Comparison of ENCODE assay signal across 15 cellular contexts in the genomic region with DNA sequence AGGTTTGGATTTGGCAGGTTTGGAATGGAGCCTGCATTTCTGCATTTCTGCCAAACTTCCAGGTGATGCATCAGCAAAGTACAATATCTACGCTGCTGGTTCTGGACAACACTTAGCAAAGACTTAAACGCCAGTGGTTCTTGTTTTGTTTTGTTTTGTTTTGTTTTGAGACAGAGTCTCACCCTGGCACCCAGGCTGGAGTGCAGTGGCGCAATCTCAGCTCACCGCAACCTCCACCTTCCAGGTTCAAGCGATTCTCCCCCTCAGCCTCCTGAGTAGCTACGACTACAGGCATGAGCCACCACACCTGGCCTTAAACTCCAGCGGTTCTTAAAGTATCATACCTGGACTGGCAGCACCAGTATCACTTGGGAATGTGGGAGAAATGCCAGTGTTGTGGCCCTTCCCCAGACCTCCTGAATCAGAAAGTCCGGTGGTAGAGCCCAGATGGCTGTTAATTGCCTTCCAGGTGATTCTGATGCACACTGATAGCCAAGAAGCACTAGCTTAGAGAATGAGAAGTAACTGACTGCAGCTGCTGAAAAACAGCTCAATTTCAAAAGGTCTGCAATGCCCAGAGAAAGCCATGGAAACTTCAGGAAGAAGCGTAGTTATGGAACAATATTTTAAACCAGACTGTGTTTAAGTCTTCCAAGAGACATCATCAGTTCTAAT.
"Had no signal": no experiment of that assay in that cellular context is flagged by ENCODE, and none has a peak within 500 bp of the region (broad histone marks: within the 10 kb centered on the region; RNA-seq: fewer than 3 reads in every experiment).

No MANE protein-coding gene starts in this region.

- H3K4me1 Mint-ChIP-seq: activated naive CD4-positive, alpha-beta T cell treated with anti-CD3 and anti-CD28 coated beads, Interleukin-2, amount 10 ng/mL, durations not matched to agents 7 days and 5 days had no signal

- H3K27ac Mint-ChIP-seq: activated CD4-positive, alpha-beta memory T cell treated with anti-CD3 and anti-CD28 coated beads for 36 hours; activated CD8-positive, alpha-beta memory T cell treated with anti-CD3 and anti-CD28 coated beads, Interleukin-2, amount 10 ng/mL, durations not matched to agents 7 days and 5 days; activated naive CD4-positive, alpha-beta T cell treated with anti-CD3 and anti-CD28 coated beads, Interleukin-2, amount 10 ng/mL, durations not matched to agents 7 days and 5 days; activated T-helper 2 cell treated with anti-CD3 and anti-CD28 coated beads, Interferon-gamma antibody, Interleukin-2, Interleukin-4, amounts not matched to agents 10 μg/mL and 5 μg/mL and 100 μg/mL, durations not matched to agents 14 hours and 24 hours and 36 hours had no signal

- DNase-seq: activated CD4-positive, alpha-beta memory T cell treated with anti-CD3 and anti-CD28 coated beads for 36 hours; activated CD8-positive, alpha-beta memory T cell treated with anti-CD3 and anti-CD28 coated beads, Interleukin-2, amount 10 ng/mL, durations not matched to agents 7 days and 5 days; activated naive CD4-positive, alpha-beta T cell treated with anti-CD3 and anti-CD28 coated beads, Interleukin-2, amount 10 ng/mL, durations not matched to agents 7 days and 5 days; activated T-cell treated with anti-CD3 and anti-CD28 coated beads, Interleukin-2, amount 50 U/mL, for 1 hour; amygdala; body of pancreas; islet precursor cell; nucleus accumbens; stimulated activated CD4-positive, alpha-beta T cell treated with anti-CD3 and anti-CD28 coated beads, Interleukin-2, amount 100 ng/mL, for 48 hours; stomach; T-helper 9 cell; testis; upper lobe of right lung had no signal

- H3K4me3 Mint-ChIP-seq: activated CD4-positive, alpha-beta memory T cell treated with anti-CD3 and anti-CD28 coated beads for 36 hours; activated CD8-positive, alpha-beta memory T cell treated with anti-CD3 and anti-CD28 coated beads, Interleukin-2, amount 10 ng/mL, durations not matched to agents 7 days and 5 days; activated naive CD4-positive, alpha-beta T cell treated with anti-CD3 and anti-CD28 coated beads, Interleukin-2, amount 10 ng/mL, durations not matched to agents 7 days and 5 days had no signal

- H3K27me3 Mint-ChIP-seq: activated CD4-positive, alpha-beta memory T cell treated with anti-CD3 and anti-CD28 coated beads for 36 hours; activated CD8-positive, alpha-beta memory T cell treated with anti-CD3 and anti-CD28 coated beads, Interleukin-2, amount 10 ng/mL, durations not matched to agents 7 days and 5 days; activated naive CD4-positive, alpha-beta T cell treated with anti-CD3 and anti-CD28 coated beads, Interleukin-2, amount 10 ng/mL, durations not matched to agents 7 days and 5 days had no signal

- ATAC-seq: activated CD8-positive, alpha-beta memory T cell treated with anti-CD3 and anti-CD28 coated beads, Interleukin-2, amount 10 ng/mL, durations not matched to agents 7 days and 5 days; body of pancreas; esophagus mucosa; upper lobe of right lung had no signal
